Comparison of ENCODE assay signal across 8 cellular contexts in the genomic region with DNA sequence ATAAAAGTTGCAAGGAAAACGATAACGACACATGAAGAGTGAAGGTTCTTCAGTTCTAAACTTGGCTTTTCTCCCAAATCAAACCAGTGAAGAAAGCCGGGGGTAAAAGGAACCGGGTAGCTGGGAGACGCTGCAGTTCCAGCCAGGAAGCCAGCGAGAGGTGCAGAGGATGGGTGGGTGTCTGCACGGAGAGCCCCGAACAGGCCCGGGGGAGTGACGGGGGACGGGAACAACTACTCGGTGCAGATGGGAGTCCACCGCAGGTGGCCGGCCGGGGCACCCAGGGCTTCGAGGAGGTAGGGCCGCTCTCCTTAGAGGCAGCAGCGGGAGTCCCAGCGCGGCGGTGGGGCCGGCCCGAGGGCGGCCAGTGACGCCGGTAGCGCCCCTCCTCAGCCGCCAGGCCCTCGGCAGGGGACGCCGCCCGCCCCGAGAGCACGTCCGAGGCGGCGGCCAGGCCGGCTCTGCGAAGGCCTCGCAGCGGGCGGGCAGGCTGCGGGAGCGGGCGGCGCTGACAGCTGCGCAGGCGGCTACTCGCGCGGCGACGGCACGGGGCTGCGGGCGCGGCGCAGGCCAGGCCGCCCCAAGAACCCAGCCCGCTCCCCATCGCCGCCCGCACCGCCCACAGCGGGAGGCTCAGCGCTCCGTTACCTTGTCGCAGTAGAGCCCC. TPM values are rescaled to one million over a fixed set of nuclear protein-coding genes. Genes with fewer than 3 reads are reported as not detected.
DNase-seq lines count a peak whose midpoint lies in the region; ATAC-seq and TF ChIP-seq lines count a peak whose summit lies in the region.

No MANE protein-coding gene starts in this region.

- intact Hi-C loops in left lung (cut with DNase I): loop anchor here in 1 of 2 donors (10.0 kb wide), 1 partner anchor 170 kb away; no protein-coding TSS in a partner anchor

- peak overlapping the region; percentile 99 to 100 for H3K27ac ChIP-seq in left lung

- in situ Hi-C loops in Caki2 (cut with HindIII; ENCODE audit: low pct_unique_long_range_greater_than_20kb, low sequenced_read_pairs): no loop called here

- peaks cover 40 to 88% of the 10 kb centered on the region in 2 donors for H3K4me1 ChIP-seq in left lung

- H3K4me3 ChIP-seq in left lung: peak overlapping the region; percentile 59 to 79

- DNase-seq in Caki2 (ENCODE audit: low read depth): peak; percentile 56
- DNase-seq in HK-2 (ENCODE audit: unreplicated experiment): peak; percentile 63
- DNase-seq in T1000 (lab: John Stamatoyannopoulos, UW): peak; percentile 45
- peak; percentile 34 for DNase-seq in cerebellum (ENCODE audit: low spot score)
- DNase-seq in left lung: peak; percentile 74 to 89
- DNase-seq in stimulated activated CD4-positive, alpha-beta T cell treated with anti-CD3 and anti-CD28 coated beads, Interleukin-2, amount 100 ng/mL, for 48 hours: peak; percentile 31
- DNase-seq in 8988T: no peak

- H3K9me3 ChIP-seq in left lung: no peaks in the 10 kb centered on the region

- peak; percentile 43 for ATAC-seq in GM21367 (IDR thresholded peaks at IDR 0.05; ENCODE audit: unreplicated experiment)
- ATAC-seq in left lung: peak; percentile 41

- TF ChIP-seq CTCF in left lung (IDR thresholded peaks at IDR 0.05): no peak

- H3K27me3 ChIP-seq in left lung: no peaks in the 10 kb centered on the region

- no peaks in the 10 kb centered on the region for H3K36me3 ChIP-seq in left lung

RNA-seq across cellular contexts. Expression of a gene that starts 0.5 kb away (rescaled TPM):
- total RNA-seq in Caki2 (2014; rRNA removed; shearing (Covaris generic); ENCODE audit: low replicate concordance): 28.5 and 34.8 TPM in 2 replicates
- 140 TPM for total RNA-seq in cerebellum
- 100 to 1,000 TPM in 1 of 2 donors, 10 to 100 TPM in 1; 95.3 to 121 TPM for total RNA-seq in left lung

RNA-seq across cellular contexts. Expression of a gene that starts 26.9 kb away (rescaled TPM):
- total RNA-seq in Caki2 (2014; rRNA removed; shearing (Covaris generic); ENCODE audit: low replicate concordance): 38.7 and 47.7 TPM in 2 replicates
- 45.4 TPM for total RNA-seq in cerebellum
- 10 to 100 TPM; 25.8 to 27.6 TPM for total RNA-seq in left lung

RNA-seq across cellular contexts. Expression of a gene that starts 48.2 kb away (rescaled TPM):
- 0.41 and 1.0 TPM in 2 replicates for total RNA-seq in Caki2 (2014; rRNA removed; shearing (Covaris generic); ENCODE audit: low replicate concordance)
- 1.2 TPM for total RNA-seq in cerebellum
- total RNA-seq in left lung: 10 to 100 TPM in 1 of 2 donors, 1 to 10 TPM in 1; 9.0 to 20.8 TPM
